Comparison of ENCODE assay signal across 17 cellular contexts in the genomic region with DNA sequence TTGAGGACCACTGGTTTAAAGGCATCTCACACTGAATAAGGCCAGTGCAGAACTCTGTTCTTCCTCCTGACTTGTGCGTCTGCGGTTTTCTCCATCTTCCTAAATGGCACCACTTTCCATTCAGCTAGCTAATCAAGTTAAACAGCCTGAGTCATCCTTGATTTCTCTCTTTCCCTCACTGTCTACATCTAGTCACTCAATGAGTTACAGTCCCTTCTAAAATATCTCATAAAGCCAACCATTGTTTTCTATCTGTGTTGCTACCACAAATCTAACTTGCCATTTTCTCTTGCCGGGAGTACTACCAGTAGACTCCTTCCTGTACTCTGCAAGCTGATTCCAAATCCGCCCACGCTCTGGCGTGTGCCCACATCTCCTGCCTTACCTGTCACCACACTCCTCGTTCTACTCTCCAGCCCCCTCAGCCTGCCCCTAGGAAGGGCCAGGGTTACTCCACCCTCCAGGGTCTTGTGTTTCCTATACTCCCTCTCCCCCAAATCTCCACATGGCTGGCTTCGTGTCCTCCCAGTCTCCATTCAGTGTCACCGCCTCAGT.
A peak's percentile ranks its signal among the peaks of the same experiment; 100 is the strongest.
DNase-seq lines count a peak whose midpoint lies in the region; TF ChIP-seq lines count a peak whose summit lies in the region.
"Had no signal": no experiment of that assay in that cellular context is flagged by ENCODE, and none has a peak within 500 bp of the region (broad histone marks: within the 10 kb centered on the region; RNA-seq: fewer than 3 reads in every experiment).

No MANE protein-coding gene starts in this region.

- peak; percentile 77 for DNase-seq in COLO829 (ENCODE audit: low spot score)
- peak; percentile 56 for DNase-seq in foreskin melanocyte
- no peak for DNase-seq in EL
- no peak for DNase-seq in H4 (ENCODE audit: low spot score)
- no peak for DNase-seq in HAP-1 (ENCODE audit: low spot score in 2 of 2)
- DNase-seq: AML-193, DMS53, HCEC 1CT, KBM-7, NCI-H1048, NCI-H146, NCI-H2081 treated with DMSO at 0.1 percent for 48 hours, NCI-H345, NCI-H69, PC-3 had no signal

- H3K27me3 ChIP-seq in OCI-LY1 (ENCODE audit: insufficient read depth, low read length) (no peaks in the 10 kb centered on the region), rectal smooth muscle tissue (ENCODE audit: control insufficient read depth, insufficient read depth, low read length) (no peaks in the 10 kb centered on the region), HAP-1 (ENCODE audit: low read depth) (no peaks in the 10 kb centered on the region)

- H4K20me1 ChIP-seq in OCI-LY1 (ENCODE audit: insufficient read depth, low read length) = no peaks in the 10 kb centered on the region

- no peak overlapping the region for H3K9ac ChIP-seq in OCI-LY1 (ENCODE audit: low read length)
- H3K9ac ChIP-seq in rectal smooth muscle tissue (ENCODE audit: low read length) = no peak overlapping the region

- H3K4me2 ChIP-seq in OCI-LY1 (ENCODE audit: low read length) = no peak overlapping the region

- H3K4me3 ChIP-seq in OCI-LY1 (ENCODE audit: low read depth, low read length, poor library complexity, severe bottlenecking) (no peak overlapping the region), rectal smooth muscle tissue (ENCODE audit: low read length) (no peak overlapping the region), HAP-1 (no peak overlapping the region)

- in situ Hi-C loops in HAP-1 (cut with MboI; ENCODE audit: low sequenced_read_pairs) = no loop called here

- no peaks in the 10 kb centered on the region; the same call in 1 of the 2 replicates for H3K79me2 ChIP-seq in OCI-LY1 (ENCODE audit: insufficient read depth, low read length)

- H3K4me1 ChIP-seq in OCI-LY1 (ENCODE audit: insufficient read depth, low read length, severe bottlenecking) = peaks cover 76% of the 10 kb centered on the region
- peaks cover 4% of the 10 kb centered on the region for H3K4me1 ChIP-seq in rectal smooth muscle tissue (ENCODE audit: control insufficient read depth, insufficient read depth, low read length)
- no peaks in the 10 kb centered on the region for H3K4me1 ChIP-seq in HAP-1

- no peaks in the 10 kb centered on the region for H3F3A ChIP-seq in OCI-LY1 (ENCODE audit: insufficient read depth, low read length)

- H3K9me3 ChIP-seq in OCI-LY1 (ENCODE audit: low read length) (no peaks in the 10 kb centered on the region), HAP-1 (no peaks in the 10 kb centered on the region)

- TF ChIP-seq CTCF in OCI-LY1 (IDR thresholded peaks at IDR 0.05; ENCODE audit: low read length) = no peak

- H3K36me3 ChIP-seq in OCI-LY1 (ENCODE audit: insufficient read depth, low read length) = peaks cover 45% of the 10 kb centered on the region
- no peaks in the 10 kb centered on the region for H3K36me3 ChIP-seq in rectal smooth muscle tissue (ENCODE audit: control insufficient read depth, insufficient read depth, low read length)
- no peaks in the 10 kb centered on the region for H3K36me3 ChIP-seq in HAP-1 (replicated peaks)

- no peaks in the 10 kb centered on the region for H3K9me2 ChIP-seq in OCI-LY1 (ENCODE audit: low read depth, low read length)

- H3K27ac ChIP-seq in OCI-LY1 (ENCODE audit: low read depth, low read length, poor library complexity, severe bottlenecking) (peak overlapping the region; percentile 94), rectal smooth muscle tissue (ENCODE audit: low read depth, low read length) (peak overlapping the region; percentile 51)

- H2AFZ ChIP-seq in OCI-LY1 (ENCODE audit: low read length) = no peak overlapping the region

Comparison
In these comparisons a context has a peak if more than half of its experiments do, and no peak if none do; other contexts are left out.
1. DNase-seq: peak in COLO829 (single experiment) and foreskin melanocyte (single experiment); none in EL (single experiment), H4 (single experiment) and HAP-1 (0 of 2).